ENCODE assay signal across 1 cellular context in genomic region chr10:104035817-104036384, GRCh38.
TF ChIP-seq lines count a peak whose summit lies in the region.

No MANE protein-coding gene starts in this region.

TF ChIP-seq in HEK293, 187 proteins besides CTCF, POLR2A, EP300 and RAD21 (continued from another document):
- TF ChIP-seq, protein P1, sequence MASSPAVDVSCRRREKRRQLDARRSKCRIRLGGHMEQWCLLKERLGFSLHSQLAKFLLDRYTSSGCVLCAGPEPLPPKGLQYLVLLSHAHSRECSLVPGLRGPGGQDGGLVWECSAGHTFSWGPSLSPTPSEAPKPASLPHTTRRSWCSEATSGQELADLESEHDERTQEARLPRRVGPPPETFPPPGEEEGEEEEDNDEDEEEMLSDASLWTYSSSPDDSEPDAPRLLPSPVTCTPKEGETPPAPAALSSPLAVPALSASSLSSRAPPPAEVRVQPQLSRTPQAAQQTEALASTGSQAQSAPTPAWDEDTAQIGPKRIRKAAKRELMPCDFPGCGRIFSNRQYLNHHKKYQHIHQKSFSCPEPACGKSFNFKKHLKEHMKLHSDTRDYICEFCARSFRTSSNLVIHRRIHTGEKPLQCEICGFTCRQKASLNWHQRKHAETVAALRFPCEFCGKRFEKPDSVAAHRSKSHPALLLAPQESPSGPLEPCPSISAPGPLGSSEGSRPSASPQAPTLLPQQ (tag by site-specific recombination; IDR thresholded peaks at IDR 0.05): no peak
- TF ChIP-seq ZNF112 (tag by site-specific recombination; IDR thresholded peaks at IDR 0.05): no peak
- peak; percentile 33; the same call in 1 of the 2 replicates for TF ChIP-seq EGR2 (tag by site-specific recombination; IDR thresholded peaks at IDR 0.05; ENCODE audit: low read depth)
- peak; percentile 74 for TF ChIP-seq WT1 (tag by site-specific recombination; IDR thresholded peaks at IDR 0.05)
- TF ChIP-seq ZFHX2 (tag by site-specific recombination; conservative IDR thresholded peaks at IDR 0.05): peak; percentile 34; the same call in 1 of the 2 replicates
- no peak for TF ChIP-seq ZNF837 (tag by site-specific recombination; IDR thresholded peaks at IDR 0.05)
- TF ChIP-seq ZNF292 (tag by site-specific recombination; IDR thresholded peaks at IDR 0.05; ENCODE audit: borderline replicate concordance, low read depth): no peak
- TF ChIP-seq ZNF311 (tag by site-specific recombination; IDR thresholded peaks at IDR 0.05; ENCODE audit: borderline replicate concordance): no peak
